10 cellular contexts compared by ENCODE assay signal in genomic region chr3:52122491-52122890, GRCh38. TPM values are rescaled to one million over a fixed set of nuclear protein-coding genes. Genes with fewer than 3 reads are reported as not detected.
DNase-seq lines count a peak whose midpoint lies in the region; ATAC-seq and TF ChIP-seq lines count a peak whose summit lies in the region.
"Had no signal": no experiment of that assay in that cellular context is flagged by ENCODE, and none has a peak within 500 bp of the region (broad histone marks: within the 10 kb centered on the region; RNA-seq: fewer than 3 reads in every experiment).

No MANE protein-coding gene starts in this region.

- DNase-seq in heart right ventricle (no peak), left ventricle myocardium superior (no peak), esophagus squamous epithelium (lab: John Stamatoyannopoulos, UW) (no peak), thyroid gland (no peak)

- H3K9me3 ChIP-seq in heart right ventricle (no peaks in the 10 kb centered on the region), esophagus squamous epithelium (no peaks in the 10 kb centered on the region), neutrophil (no peaks in the 10 kb centered on the region), thyroid gland (no peaks in the 10 kb centered on the region)

- no peak for TF ChIP-seq CTCF in heart right ventricle (IDR thresholded peaks at IDR 0.05)
- TF ChIP-seq CTCF in esophagus squamous epithelium (IDR thresholded peaks at IDR 0.05): no peak
- TF ChIP-seq CTCF in neutrophil (IDR thresholded peaks at IDR 0.05): no peak
- no peak for TF ChIP-seq CTCF in thyroid gland (IDR thresholded peaks at IDR 0.05)

- TF ChIP-seq POLR2A in esophagus squamous epithelium (IDR thresholded peaks at IDR 0.05): no peak
- no peak for TF ChIP-seq POLR2A in thyroid gland (IDR thresholded peaks at IDR 0.05)

- ATAC-seq in heart right ventricle: peak in 3 of 8 donors; percentile 7 to 25 (median 15)
- no peak for ATAC-seq in left ventricle myocardium superior
- no peak for ATAC-seq in GM21576 (IDR thresholded peaks at IDR 0.05; ENCODE audit: unreplicated experiment)
- ATAC-seq in GM21786 (IDR thresholded peaks at IDR 0.05; ENCODE audit: unreplicated experiment): no peak
- ATAC-seq in GM18868 (IDR thresholded peaks at IDR 0.05; ENCODE audit: unreplicated experiment): no peak

- H3K4me1 ChIP-seq in heart right ventricle: peaks cover 15 to 45% (median 30%) of the 10 kb centered on the region in 9 donors
- H3K4me1 ChIP-seq in esophagus squamous epithelium: peaks cover 10 to 50% (median 26%) of the 10 kb centered on the region in 3 donors
- H3K4me1 ChIP-seq in neutrophil (ENCODE audit: control insufficient read depth in 1 of 2, insufficient read depth in 1 of 2, low read depth in 1 of 2, low read length in 1 of 2): peaks cover 11 to 15% of the 10 kb centered on the region in 2 experiments
- H3K4me1 ChIP-seq in thyroid gland: peaks cover 0 to 20% of the 10 kb centered on the region in 2 donors

- H3K4me3 ChIP-seq in heart right ventricle (no peak overlapping the region), esophagus squamous epithelium (no peak overlapping the region), neutrophil (ENCODE audit: low read depth in 1 of 2, low read length in 1 of 2) (no peak overlapping the region), thyroid gland (replicated peaks in 1 of 3) (no peak overlapping the region)
- H3K4me3 ChIP-seq: smooth muscle cell had no signal

- no peaks in the 10 kb centered on the region for H3K36me3 ChIP-seq in heart right ventricle
- no peaks in the 10 kb centered on the region for H3K36me3 ChIP-seq in esophagus squamous epithelium
- H3K36me3 ChIP-seq in neutrophil: peaks cover 39% of the 10 kb centered on the region
- H3K36me3 ChIP-seq in thyroid gland: no peaks in the 10 kb centered on the region

- intact Hi-C loops in heart right ventricle (cut with DNase I) (loop anchor here in 9 of 10 donors (1.0 to 5.0 kb wide), 10 partner anchors 55 to 122 kb away; partner anchors contain the start of gene DUSP7 (in 3 of the 9)), left ventricle myocardium superior (cut with micrococcal nuclease) (loop anchor here (5.0 to 10.0 kb wide), 2 partner anchors 48 to 120 kb away; no protein-coding TSS in a partner anchor), esophagus squamous epithelium (cut with DNase I) (loop anchor here (5.0 to 10.0 kb wide), 2 partner anchors 68 to 120 kb away; partner anchors contain the start of gene DUSP7), thyroid gland (cut with DNase I) (loop anchor here (5.0 kb wide), 1 partner anchor 70 kb away; no protein-coding TSS in a partner anchor)

- no peaks in the 10 kb centered on the region for H3K27me3 ChIP-seq in heart right ventricle
- no peaks in the 10 kb centered on the region for H3K27me3 ChIP-seq in esophagus squamous epithelium
- no peaks in the 10 kb centered on the region for H3K27me3 ChIP-seq in neutrophil
- H3K27me3 ChIP-seq in thyroid gland: no peaks in the 10 kb centered on the region
- H3K27me3 ChIP-seq: foreskin keratinocyte had no signal

- H3K27ac ChIP-seq in heart right ventricle: peak overlapping the region; percentile 2 to 91 (median 86)
- peak overlapping the region; percentile 23 to 70 (median 48) for H3K27ac ChIP-seq in esophagus squamous epithelium
- peak overlapping the region; percentile 69 for H3K27ac ChIP-seq in neutrophil
- peak overlapping the region in 1 of 3 donors; percentile 49 for H3K27ac ChIP-seq in thyroid gland
- H3K27ac ChIP-seq: foreskin keratinocyte had no signal

- WGBS in heart right ventricle, 2 donors: 95 to 97% methylated on average over 7 of the region's 7 CpGs
- WGBS in esophagus squamous epithelium, 2 donors: 85 to 92% methylated on average over 7 of the region's 7 CpGs
- 89 to 96% methylated on average over 6 to 7 of the region's 7 CpGs for WGBS in thyroid gland, 2 donors

RNA-seq across cellular contexts. Expression of gene POC1A, which starts 31.7 kb away (rescaled TPM):
- 1 to 10 TPM in 5 of 10 donors, under 1 TPM in 5; 0.60 to 3.5 (median 1.1) TPM for total RNA-seq in heart right ventricle
- polyA plus RNA-seq in heart right ventricle: 1 to 10 TPM in 1 of 2 donors, under 1 TPM in 1; 0.44 to 1.9 TPM
- 1.5 TPM for total RNA-seq in left ventricle myocardium superior
- 10 to 100 TPM in 1 of 4 donors, 1 to 10 TPM in 3; 2.7 to 10.3 (median 4.8) TPM for total RNA-seq in esophagus squamous epithelium
- 1 to 10 TPM in 2 of 4 donors, under 1 TPM in 2; 0.40 to 2.8 (median 1.5) TPM for total RNA-seq in thyroid gland
